ENCODE assay signal across 17 cellular contexts in the genomic region with DNA sequence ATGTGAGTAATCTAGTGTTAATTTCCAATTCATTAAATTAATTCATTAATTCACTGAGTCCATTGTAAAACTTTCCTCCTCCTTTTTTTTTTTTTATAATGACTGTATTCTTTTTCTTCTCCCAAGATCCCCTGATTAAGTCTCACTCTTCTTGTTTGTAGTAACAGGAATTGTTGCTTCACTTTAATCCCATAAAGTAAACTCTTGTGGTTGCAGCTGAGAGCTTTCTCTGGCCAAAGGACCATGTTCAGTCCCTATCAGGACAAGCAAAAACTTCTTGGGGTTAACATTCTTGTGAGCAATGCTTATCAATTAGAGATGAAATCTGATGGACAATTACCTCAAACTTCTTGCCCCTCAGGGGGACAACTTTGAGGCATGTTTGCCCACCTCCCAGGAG.
A peak's percentile ranks its signal among the peaks of the same experiment; 100 is the strongest.
DNase-seq lines count a peak whose midpoint lies in the region; ATAC-seq and TF ChIP-seq lines count a peak whose summit lies in the region.
"Had no signal": no experiment of that assay in that cellular context is flagged by ENCODE, and none has a peak within 500 bp of the region (broad histone marks: within the 10 kb centered on the region; RNA-seq: fewer than 3 reads in every experiment).

No MANE protein-coding gene starts in this region.

- peaks cover 2% of the 10 kb centered on the region for H3K9me3 Mint-ChIP-seq in CD4-positive, alpha-beta T cell
- peaks cover 18 to 23% of the 10 kb centered on the region in 2 donors for H3K9me3 Mint-ChIP-seq in natural killer cell
- H3K9me3 Mint-ChIP-seq: HFFc6 had no signal

- POLR2A ChIA-PET in AG04450 (lab: Yijun Ruan, JAX) = interaction anchor here (0.7 kb wide), 1 partner anchor 1768 kb away, joined by 5 read pairs; no protein-coding TSS in a partner anchor
- POLR2A ChIA-PET in CD4-positive, alpha-beta T cell (lab: Charles Lee) = no interaction called here

- H3K27me3 ChIP-seq in AG04450 (ENCODE audit: control insufficient read depth, insufficient read depth, low read length) = no peaks in the 10 kb centered on the region
- H3K27me3 ChIP-seq in CD4-positive, alpha-beta T cell (ENCODE audit: control insufficient read depth, insufficient read depth, low read length) = no peaks in the 10 kb centered on the region

- DNase-seq in AG04450 (ENCODE audit: low read depth, low spot score) (peak; percentile 7), H4 (ENCODE audit: low spot score) (peak; percentile 69), M059J (ENCODE audit: low read depth) (peak; percentile 26), fibroblast of villous mesenchyme (ENCODE audit: low read depth) (peak; percentile 78), natural killer cell (no peak)
- DNase-seq in CD4-positive, alpha-beta T cell = no peak
- DNase-seq in activated CD4-positive, alpha-beta T cell treated with anti-CD3 and anti-CD28 coated beads, Interleukin-2, amount 50 U/mL, for 1 hour = no peak
- DNase-seq: C1 segment of cervical spinal cord; Caco-2; CD8-positive, alpha-beta T cell; DMS153; GF-D8; GM23248; H9; HFFc6 had no signal

- no peaks in the 10 kb centered on the region for H3K27me3 Mint-ChIP-seq in CD4-positive, alpha-beta T cell
- no peaks in the 10 kb centered on the region for H3K27me3 Mint-ChIP-seq in natural killer cell (ENCODE audit: low read depth in 2 of 2)

- no peaks in the 10 kb centered on the region for H3K4me1 Mint-ChIP-seq in CD4-positive, alpha-beta T cell (ENCODE audit: low read depth)
- no peaks in the 10 kb centered on the region for H3K4me1 Mint-ChIP-seq in natural killer cell
- H3K4me1 Mint-ChIP-seq: H9 had no signal

- CTCF ChIA-PET in AG04450 (lab: Charles Lee) = no interaction called here
- CTCF ChIA-PET in CD4-positive, alpha-beta T cell (lab: Charles Lee) = interaction anchor here (0.5 kb wide), 1 partner anchor 14 kb away, joined by 3 read pairs; no protein-coding TSS in a partner anchor

- H3K27ac Mint-ChIP-seq in CD4-positive, alpha-beta T cell = no peak overlapping the region
- H3K27ac Mint-ChIP-seq in natural killer cell = no peak overlapping the region
- H3K27ac Mint-ChIP-seq: CD8-positive, alpha-beta T cell; H9; HFFc6 had no signal

- no peak overlapping the region for H3K4me3 ChIP-seq in AG04450 (ENCODE audit: low read depth, low read length)
- H3K4me3 ChIP-seq in fibroblast of villous mesenchyme (ENCODE audit: low read depth, low read length) = no peak overlapping the region
- H3K4me3 ChIP-seq: GM23248 had no signal

- H3K36me3 Mint-ChIP-seq in CD4-positive, alpha-beta T cell (ENCODE audit: low read depth) = no peaks in the 10 kb centered on the region
- H3K36me3 Mint-ChIP-seq in natural killer cell = no peaks in the 10 kb centered on the region
- H3K36me3 Mint-ChIP-seq: CD8-positive, alpha-beta T cell had no signal

- no peak overlapping the region for H3K27ac ChIP-seq in AG04450 (ENCODE audit: low read depth, low read length)
- H3K27ac ChIP-seq in CD4-positive, alpha-beta T cell (ENCODE audit: low read depth, low read length) = no peak overlapping the region
- H3K27ac ChIP-seq: 22Rv1, GM23248 had no signal

- H3K4me3 Mint-ChIP-seq in CD4-positive, alpha-beta T cell = no peak overlapping the region
- no peak overlapping the region for H3K4me3 Mint-ChIP-seq in natural killer cell
- H3K4me3 Mint-ChIP-seq: CD8-positive, alpha-beta T cell; H9; HFFc6 had no signal

- intact Hi-C loops in CD4-positive, alpha-beta T cell (cut with DNase I, micrococcal nuclease) = no loop called here
- intact Hi-C loops in natural killer cell (cut with micrococcal nuclease) = no loop called here

- H3K9me3 ChIP-seq in AG04450 (ENCODE audit: control insufficient read depth, insufficient read depth, low read length) = no peaks in the 10 kb centered on the region
- H3K9me3 ChIP-seq in CD4-positive, alpha-beta T cell (ENCODE audit: control insufficient read depth, low read length) = no peaks in the 10 kb centered on the region
- H3K9me3 ChIP-seq: Caco-2 had no signal

- no peak for TF ChIP-seq CTCF in AG04450 (IDR thresholded peaks at IDR 0.05; ENCODE audit: low read depth, low read length)
- TF ChIP-seq CTCF in fibroblast of villous mesenchyme (IDR thresholded peaks at IDR 0.05; ENCODE audit: insufficient read depth, low read depth, low read length) = no peak
- no peak for TF ChIP-seq CTCF in CD4-positive, alpha-beta T cell (IDR thresholded peaks at IDR 0.05)
- no peak for TF ChIP-seq CTCF in natural killer cell (IDR thresholded peaks at IDR 0.05)

- no peak for ATAC-seq in CD4-positive, alpha-beta T cell (ENCODE audit: poor library complexity)
- no peak for ATAC-seq in HG03378 (IDR thresholded peaks at IDR 0.05; ENCODE audit: unreplicated experiment)
- ATAC-seq in natural killer cell = no peak
- ATAC-seq: CD8-positive, alpha-beta T cell had no signal

Comparison
In these comparisons a context has a peak if more than half of its experiments do, and no peak if none do; other contexts are left out.
1. DNase-seq: peak in AG04450 (single experiment), H4 (single experiment), M059J (single experiment) and fibroblast of villous mesenchyme (single experiment); none in CD4-positive, alpha-beta T cell (0 of 10), natural killer cell (single experiment) and activated CD4-positive, alpha-beta T cell treated with anti-CD3 and anti-CD28 coated beads, Interleukin-2, amount 50 U/mL, for 1 hour (single experiment).